In genomic region chr1:208691012-208691411, GRCh38 we compare ENCODE assay signal across 21 cellular contexts.
"Had no signal": no experiment of that assay in that cellular context is flagged by ENCODE, and none has a peak within 500 bp of the region (broad histone marks: within the 10 kb centered on the region; RNA-seq: fewer than 3 reads in every experiment).

No MANE protein-coding gene starts in this region.

- H3K36me3 ChIP-seq: left ventricle myocardium inferior, lower lobe of right lung, neural progenitor cell, pancreas, suprapubic skin, thyroid gland had no signal

- ATAC-seq: left cardiac atrium; lower lobe of right lung; natural killer cell treated with Interleukin-12 subunit alpha and Interleukin-12 subunit beta and Interleukin-15 and Interleukin-18, amount 100 ng/mL, for 72 hours; pancreas; right cardiac atrium had no signal

- H3K4me1 ChIP-seq: left ventricle myocardium inferior, lower lobe of right lung, neural progenitor cell, pancreas, suprapubic skin, thyroid gland had no signal

- H3K9ac ChIP-seq: neural progenitor cell had no signal

- H3K9me3 ChIP-seq: lower lobe of right lung, pancreas, suprapubic skin, thyroid gland had no signal

- H2AFZ ChIP-seq: hepatocyte, neural progenitor cell had no signal

- H3K79me2 ChIP-seq: hepatocyte had no signal

- H3K4me2 ChIP-seq: hepatocyte, neural progenitor cell had no signal

- DNase-seq: dorsolateral prefrontal cortex; effector CD8-positive, alpha-beta T cell; foreskin melanocyte; head of caudate nucleus; kidney; left cardiac atrium; left ventricle myocardium inferior; lower lobe of right lung; nucleus accumbens; pancreas; right cardiac atrium; small intestine; stimulated activated CD4-positive, alpha-beta T cell treated with anti-CD3 and anti-CD28 coated beads, Interleukin-12 subunit alpha, Interleukin-12 subunit beta, amount 100 ng/mL, for 4 hours; stimulated activated CD4-positive, alpha-beta T cell treated with anti-CD3 and anti-CD28 coated beads, Interleukin-2, amount 100 ng/mL, for 48 hours; stimulated activated naive CD4-positive, alpha-beta T cell treated with Interleukin-2 at 50 U/mL for 16 hours; thyroid gland had no signal

- H3K27me3 ChIP-seq: hepatocyte, neural progenitor cell, pancreas, suprapubic skin, thyroid gland had no signal

- FAIRE-seq: kidney, pancreas, small intestine, urothelium cell line had no signal

- H3K4me3 ChIP-seq: dorsolateral prefrontal cortex, hepatocyte, left ventricle myocardium inferior, lower lobe of right lung, neural progenitor cell, pancreas, suprapubic skin, thyroid gland had no signal

- H3K27ac ChIP-seq: dorsolateral prefrontal cortex, hepatocyte, left ventricle myocardium inferior, lower lobe of right lung, neural progenitor cell, pancreas, suprapubic skin, thyroid gland had no signal
